Comparison of ENCODE assay signal across 12 cellular contexts in the genomic region with DNA sequence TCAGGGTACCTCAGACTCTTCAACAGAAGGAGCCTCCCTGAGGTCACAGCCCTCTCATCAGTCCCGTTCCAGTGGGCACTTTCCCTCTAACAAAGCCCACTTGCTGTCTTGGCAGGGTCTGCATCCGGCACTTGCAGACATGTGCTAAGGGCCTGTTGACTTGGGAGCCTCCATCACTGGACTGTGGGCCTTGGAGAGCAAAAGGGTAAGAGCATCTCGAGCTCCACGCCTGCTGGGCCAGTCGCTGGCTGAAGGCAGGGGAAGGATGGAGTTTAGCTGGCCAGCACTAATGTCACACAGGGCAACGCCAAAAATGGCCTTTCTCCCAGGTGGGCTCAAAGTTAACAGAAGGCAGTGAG. TPM values are rescaled to one million over a fixed set of nuclear protein-coding genes. Genes with fewer than 3 reads are reported as not detected.
A peak's percentile ranks its signal among the peaks of the same experiment; 100 is the strongest.
DNase-seq lines count a peak whose midpoint lies in the region; ATAC-seq and TF ChIP-seq lines count a peak whose summit lies in the region.
"Had no signal": no experiment of that assay in that cellular context is flagged by ENCODE, and none has a peak within 500 bp of the region (broad histone marks: within the 10 kb centered on the region; RNA-seq: fewer than 3 reads in every experiment).

No MANE protein-coding gene starts in this region.

- TF ChIP-seq CTCF in MCF 10A (IDR thresholded peaks at IDR 0.05; ENCODE audit: unreplicated experiment), result no peak
- TF ChIP-seq CTCF in mammary epithelial cell (conservative IDR thresholded peaks at IDR 0.05 in 1 of 2, IDR thresholded peaks at IDR 0.05 in 1 of 2; ENCODE audit: extremely low read depth in 1 of 2, insufficient read depth in 1 of 2, low read depth in 1 of 2, low read length in 2 of 2), result no peak
- TF ChIP-seq CTCF in type B pancreatic cell (conservative IDR thresholded peaks at IDR 0.05), result no peak
- TF ChIP-seq CTCF in brain microvascular endothelial cell (IDR thresholded peaks at IDR 0.05; ENCODE audit: low read depth, low read length, missing control alignments), result no peak

- peaks cover 24% of the 10 kb centered on the region for H3K4me1 Mint-ChIP-seq in MCF 10A (ENCODE audit: insufficient read depth, unreplicated experiment)
- H3K4me1 Mint-ChIP-seq in activated naive CD8-positive, alpha-beta T cell treated with anti-CD3 and anti-CD28 coated beads, Interleukin-2, amount 50 U/mL, for 24 hours, result peaks cover 39% of the 10 kb centered on the region
- peaks cover 16% of the 10 kb centered on the region for H3K4me1 Mint-ChIP-seq in type B pancreatic cell (ENCODE audit: unreplicated experiment)

- H3K4me3 Mint-ChIP-seq in MCF 10A (ENCODE audit: unreplicated experiment), result no peak overlapping the region
- H3K4me3 Mint-ChIP-seq in activated naive CD8-positive, alpha-beta T cell treated with anti-CD3 and anti-CD28 coated beads, Interleukin-2, amount 50 U/mL, for 24 hours, result peak overlapping the region; percentile 28
- H3K4me3 Mint-ChIP-seq in type B pancreatic cell, result peak overlapping the region; percentile 87

- POLR2A ChIA-PET in MCF 10A (lab: Yijun Ruan, JAX), result no interaction called here
- POLR2A ChIA-PET in HEK293T (lab: Yijun Ruan, JAX), result interaction anchor here (0.6 kb wide), 1 partner anchor 14 kb away, joined by 3 read pairs; no protein-coding TSS in a partner anchor

- H3K4me1 ChIP-seq in mammary epithelial cell (ENCODE audit: insufficient read depth, low read length) (peaks cover 31% of the 10 kb centered on the region), mesendoderm (ENCODE audit: control insufficient read depth, low read depth, low read length) (peaks cover 22% of the 10 kb centered on the region)

- H3K4me3 ChIP-seq in mammary epithelial cell (replicated peaks in 1 of 3; ENCODE audit: insufficient read depth in 1 of 3, low read depth in 2 of 3, low read length in 3 of 3), result no peak overlapping the region
- no peak overlapping the region for H3K4me3 ChIP-seq in mesendoderm (ENCODE audit: low read length)
- H3K4me3 ChIP-seq in brain microvascular endothelial cell (ENCODE audit: low read depth, low read length), result no peak overlapping the region
- H3K4me3 ChIP-seq: cardiac muscle cell had no signal

- H3K27me3 ChIP-seq in mammary epithelial cell (ENCODE audit: insufficient read depth, low read length) (no peaks in the 10 kb centered on the region), mesendoderm (ENCODE audit: insufficient read depth, low read length, poor library complexity) (no peaks in the 10 kb centered on the region), brain microvascular endothelial cell (replicated peaks) (no peaks in the 10 kb centered on the region)
- H3K27me3 ChIP-seq: cardiac muscle cell had no signal

- H3K27ac ChIP-seq in mammary epithelial cell (ENCODE audit: insufficient read depth, low read depth, low read length) (no peak overlapping the region), mesendoderm (ENCODE audit: low read depth, low read length) (no peak overlapping the region), brain microvascular endothelial cell (no peak overlapping the region)
- H3K27ac ChIP-seq: cardiac muscle cell had no signal

- no peak overlapping the region for H3K18ac ChIP-seq in mesendoderm (ENCODE audit: low read length)

- no peaks in the 10 kb centered on the region for H4K20me1 ChIP-seq in mammary epithelial cell (ENCODE audit: insufficient read depth, low read length)

- H3K4ac ChIP-seq in mesendoderm (ENCODE audit: low read depth, low read length), result no peak overlapping the region

- dilution Hi-C loops in mammary epithelial cell (cut with HindIII; ENCODE audit: low sequenced_read_pairs), result no loop called here

- H3K27me3 Mint-ChIP-seq in MCF 10A (ENCODE audit: insufficient read depth, unreplicated experiment) (no peaks in the 10 kb centered on the region), type B pancreatic cell (no peaks in the 10 kb centered on the region)
- H3K27me3 Mint-ChIP-seq in activated naive CD8-positive, alpha-beta T cell treated with anti-CD3 and anti-CD28 coated beads, Interleukin-2, amount 50 U/mL, for 24 hours, result no peaks in the 10 kb centered on the region

- DNase-seq in MCF 10A (ENCODE audit: unreplicated experiment), result no peak
- no peak for DNase-seq in mammary epithelial cell
- DNase-seq in activated naive CD8-positive, alpha-beta T cell treated with anti-CD3 and anti-CD28 coated beads, Interleukin-2, amount 50 U/mL, for 24 hours, result no peak
- DNase-seq in mesendoderm, result no peak
- no peak for DNase-seq in type B pancreatic cell (ENCODE audit: extremely low spot score, unreplicated experiment)
- no peak for DNase-seq in brain microvascular endothelial cell
- DNase-seq in HEK293T (ENCODE audit: extremely low spot score), result no peak
- DNase-seq: NCI-H446 treated with DMSO at 0.1 percent for 48 hours; stimulated activated CD8-positive, alpha-beta memory T cell treated with anti-CD3 and anti-CD28 coated beads, Interleukin-4, amount 100 ng/mL, for 48 hours; T1000 had no signal

- ATAC-seq in activated naive CD8-positive, alpha-beta T cell treated with anti-CD3 and anti-CD28 coated beads, Interleukin-2, amount 50 U/mL, for 24 hours, result no peak
- ATAC-seq in GM19324 (IDR thresholded peaks at IDR 0.05; ENCODE audit: low FRiP score, unreplicated experiment), result no peak

- peaks cover 21% of the 10 kb centered on the region for H3K36me3 Mint-ChIP-seq in MCF 10A (ENCODE audit: insufficient read depth, unreplicated experiment)
- H3K36me3 Mint-ChIP-seq in activated naive CD8-positive, alpha-beta T cell treated with anti-CD3 and anti-CD28 coated beads, Interleukin-2, amount 50 U/mL, for 24 hours (ENCODE audit: low read depth), result peaks cover 15% of the 10 kb centered on the region
- H3K36me3 Mint-ChIP-seq in type B pancreatic cell, result peaks cover 9% of the 10 kb centered on the region

- H3K4me2 ChIP-seq in mammary epithelial cell (ENCODE audit: insufficient read depth, low read depth, low read length), result no peak overlapping the region
- peak overlapping the region; percentile 61 for H3K4me2 ChIP-seq in mesendoderm (ENCODE audit: low read length)

- H3K9me3 ChIP-seq in mammary epithelial cell (replicated peaks; ENCODE audit: insufficient read depth, low read length), result no peaks in the 10 kb centered on the region

- H2AK5ac ChIP-seq in mesendoderm (ENCODE audit: low read length), result peak overlapping the region; percentile 100

- 100% methylated on average over 4 of the region's 6 CpGs for WGBS in mammary epithelial cell (ENCODE audit: low coverage, missing lambda C conversion rate)
- no CpG with 5 or more reads among the region's 6 CpGs for WGBS in mesendoderm (ENCODE audit: extremely low coverage, insufficient coverage, low lambda C conversion rate)

- H3K27ac Mint-ChIP-seq in MCF 10A (ENCODE audit: low read depth, unreplicated experiment) (peak overlapping the region; percentile 31), type B pancreatic cell (peak overlapping the region; percentile 86)
- peak overlapping the region; percentile 29 for H3K27ac Mint-ChIP-seq in activated naive CD8-positive, alpha-beta T cell treated with anti-CD3 and anti-CD28 coated beads, Interleukin-2, amount 50 U/mL, for 24 hours

- peaks cover 23% of the 10 kb centered on the region for H3K79me2 ChIP-seq in mammary epithelial cell (ENCODE audit: insufficient read depth, low read length)
- H3K79me2 ChIP-seq in mesendoderm (ENCODE audit: control insufficient read depth, insufficient read depth, low read length), result peaks cover 23% of the 10 kb centered on the region

- no peak overlapping the region for H3K9ac ChIP-seq in mammary epithelial cell (ENCODE audit: insufficient read depth, low read length)
- H3K9ac ChIP-seq in mesendoderm (ENCODE audit: low read length), result peak overlapping the region; percentile 100

- no TSS peak for BruUV-seq in MCF 10A (replicated peaks; lab: Mats Ljungman, UMichigan)
- no TSS peak for BruUV-seq in mammary epithelial cell (replicated peaks; lab: Mats Ljungman, UMichigan)

- CTCF ChIA-PET in MCF 10A (lab: Yijun Ruan, JAX) (interaction anchor here (0.7 to 14.1 kb wide), 3 partner anchors 9 to 122 kb away, joined by 3 to 140 read pairs (median 3); no protein-coding TSS in a partner anchor), mammary epithelial cell (lab: Charles Lee; ENCODE audit: low non-redundant PET) (no interaction called here), HEK293T (lab: Yijun Ruan, JAX) (no interaction called here)

- H2BK15ac ChIP-seq in mesendoderm (replicated peaks; ENCODE audit: low read depth), result no peak overlapping the region

- intact Hi-C loops in MCF 10A (cut with micrococcal nuclease) (no loop called here), mammary epithelial cell (cut with micrococcal nuclease) (loop anchor here (5.0 kb wide), 1 partner anchor 321 kb away; no protein-coding TSS in a partner anchor)

- H3K79me1 ChIP-seq in mesendoderm (ENCODE audit: low read length), result peaks cover 11% of the 10 kb centered on the region

- H4K8ac ChIP-seq in mesendoderm (ENCODE audit: low read depth, low read length), result no peak overlapping the region

- peak overlapping the region; percentile 100 for H3K56ac ChIP-seq in mesendoderm (ENCODE audit: low read length)

- peak overlapping the region; percentile 12 for H4K5ac ChIP-seq in mesendoderm (ENCODE audit: low read length)

- peak overlapping the region; percentile 67 for H2BK5ac ChIP-seq in mesendoderm (ENCODE audit: low read length)

- H3K9me3 Mint-ChIP-seq in MCF 10A (ENCODE audit: unreplicated experiment), result no peaks in the 10 kb centered on the region
- H3K9me3 Mint-ChIP-seq in activated naive CD8-positive, alpha-beta T cell treated with anti-CD3 and anti-CD28 coated beads, Interleukin-2, amount 50 U/mL, for 24 hours, result no peaks in the 10 kb centered on the region
- H3K9me3 Mint-ChIP-seq in type B pancreatic cell, result no peaks in the 10 kb centered on the region

- H3K23ac ChIP-seq in mesendoderm (ENCODE audit: low read length), result peak overlapping the region; percentile 94

- H3K36me3 ChIP-seq in mammary epithelial cell (ENCODE audit: insufficient read depth, low read length), result peaks cover 3% of the 10 kb centered on the region
- H3K36me3 ChIP-seq in mesendoderm (ENCODE audit: control insufficient read depth, insufficient read depth, low read length), result peaks cover 7% of the 10 kb centered on the region
- H3K36me3 ChIP-seq in brain microvascular endothelial cell (replicated peaks), result peaks cover 5% of the 10 kb centered on the region

- H2BK120ac ChIP-seq in mesendoderm (ENCODE audit: low read depth, low read length), result no peak overlapping the region

- H2AFZ ChIP-seq in mammary epithelial cell (ENCODE audit: low read depth, low read length), result no peak overlapping the region

- in situ Hi-C loops in mammary epithelial cell (cut with MboI; ENCODE audit: low sequenced_read_pairs in 2 of 2), result no loop called here
- in situ Hi-C loops in brain microvascular endothelial cell (cut with HindIII; ENCODE audit: low pct_ligation_motif_present, low sequenced_read_pairs), result no loop called here

RNA-seq across cellular contexts. Expression of a gene that starts 2.2 kb away (rescaled TPM):
- total RNA-seq in MCF 10A (2022) (110 and 111 TPM in 2 replicates), mammary epithelial cell (10 to 100 TPM; 53.0 to 55.7 TPM), type B pancreatic cell (ENCODE audit: low replicate concordance) (99.6 and 115 TPM in 2 replicates)
- 12.3 TPM for polyA plus RNA-seq in mammary epithelial cell
- 115 TPM for polyA minus RNA-seq in mammary epithelial cell
- 38.2 TPM for polyA plus RNA-seq in mesendoderm (2013, experiment 1 of 2)
- 38.5 TPM for polyA plus RNA-seq in mesendoderm (2013, experiment 2 of 2)

RNA-seq across cellular contexts. Expression of a gene that starts 44.6 kb away (rescaled TPM):
- total RNA-seq in MCF 10A (2022) (1.5 and 1.8 TPM in 2 replicates), mammary epithelial cell (1 to 10 TPM in 1 of 2 donors, under 1 TPM in 1; 0.61 to 1.3 TPM), type B pancreatic cell (ENCODE audit: low replicate concordance) (33.0 and 34.1 TPM in 2 replicates)
- polyA plus RNA-seq in mammary epithelial cell, result 0.97 TPM
- polyA minus RNA-seq in mammary epithelial cell, result 2.1 TPM
- polyA plus RNA-seq in mesendoderm (2013, experiment 1 of 2), result 28.8 TPM
- 30.0 TPM for polyA plus RNA-seq in mesendoderm (2013, experiment 2 of 2)

Comparison
In these comparisons a context has a peak if more than half of its experiments do, and no peak if none do; other contexts are left out.
1. H3K27ac Mint-ChIP-seq: peak in every context shown above with its lines; median percentile 86 in type B pancreatic cell; 31 in MCF 10A; 29 in activated naive CD8-positive, alpha-beta T cell treated with anti-CD3 and anti-CD28 coated beads, Interleukin-2, amount 50 U/mL, for 24 hours.
2. RNA of a gene that starts 44.6 kb away (total RNA-seq): 33.0 to 34.1 TPM in type B pancreatic cell; 1.5 to 1.8 TPM in MCF 10A and 0.61 to 1.3 TPM in mammary epithelial cell; every median in the first group is over 10 times any median in the second.